In genomic region chr17:40981115-40981514, GRCh38 we compare ENCODE assay signal across 1 cellular context.
TF ChIP-seq lines count a peak whose summit lies in the region.

No MANE protein-coding gene starts in this region.

TF ChIP-seq in HepG2, 621 proteins besides CTCF, POLR2A, EP300 and RAD21:
- TF ChIP-seq PRPF4 (IDR thresholded peaks at IDR 0.05; ENCODE audit: low read depth, low read length, poor library complexity, severe bottlenecking) (no peak), TEAD2 (CRISPR knock-in tag; IDR thresholded peaks at IDR 0.05) (no peak), CHD4 (IDR thresholded peaks at IDR 0.05; ENCODE audit: borderline replicate concordance, low read length) (peak; percentile 24; the same call in 1 of the 2 replicates), ZNF724P (CRISPR knock-in tag; IDR thresholded peaks at IDR 0.05; ENCODE audit: borderline replicate concordance) (no peak), NCOA2 (CRISPR knock-in tag; IDR thresholded peaks at IDR 0.05) (no peak), PHF20 (CRISPR knock-in tag; IDR thresholded peaks at IDR 0.05) (no peak), ZNF710 (CRISPR knock-in tag; IDR thresholded peaks at IDR 0.05; ENCODE audit: borderline replicate concordance) (no peak), MXD4 (CRISPR knock-in tag; IDR thresholded peaks at IDR 0.05) (no peak), ZBTB25 (CRISPR knock-in tag; IDR thresholded peaks at IDR 0.05) (no peak), MTERF4 (CRISPR knock-in tag; IDR thresholded peaks at IDR 0.05) (no peak), ZNF629 (CRISPR knock-in tag; conservative IDR thresholded peaks at IDR 0.05) (peak; percentile 54)
